Comparison of ENCODE assay signal across 10 cellular contexts in genomic region chr4:86544313-86544966, GRCh38. TPM values are rescaled to one million over a fixed set of nuclear protein-coding genes. Genes with fewer than 3 reads are reported as not detected.
DNase-seq lines count a peak whose midpoint lies in the region; ATAC-seq and TF ChIP-seq lines count a peak whose summit lies in the region.
"Had no signal": no experiment of that assay in that cellular context is flagged by ENCODE, and none has a peak within 500 bp of the region (broad histone marks: within the 10 kb centered on the region; RNA-seq: fewer than 3 reads in every experiment).

No MANE protein-coding gene starts in this region.

- H3K4me3 Mint-ChIP-seq in activated CD4-positive, alpha-beta T cell treated with anti-CD3 and anti-CD28 coated beads, Interleukin-2, amount 10 ng/mL, durations not matched to agents 7 days and 5 days = peak overlapping the region; percentile 32
- H3K4me3 Mint-ChIP-seq in nephron = no peak overlapping the region
- H3K4me3 Mint-ChIP-seq: dendritic cell treated with granulocyte-macrophage colony-stimulating factor and Interleukin-4, amounts not matched to agents 40 ng/mL and 50 ng/mL, for 4 days had no signal

- no peak overlapping the region for H3K27ac ChIP-seq in brain microvascular endothelial cell

- TF ChIP-seq CTCF in nephron (IDR thresholded peaks at IDR 0.05; ENCODE audit: unreplicated experiment in 3 of 3) (no peak), brain microvascular endothelial cell (IDR thresholded peaks at IDR 0.05; ENCODE audit: low read depth, low read length, missing control alignments) (no peak)

- CTCF ChIA-PET in activated CD4-positive, alpha-beta T cell treated with anti-CD3 and anti-CD28 coated beads, Interleukin-2, amount 10 ng/mL, durations not matched to agents 7 days and 5 days (lab: Charles Lee) = interaction anchor here (0.7 kb wide), 1 partner anchor 407 kb away, joined by 4 read pairs; no protein-coding TSS in a partner anchor

- peak overlapping the region; percentile 91 for H3K27ac Mint-ChIP-seq in activated CD4-positive, alpha-beta T cell treated with anti-CD3 and anti-CD28 coated beads, Interleukin-2, amount 10 ng/mL, durations not matched to agents 7 days and 5 days
- H3K27ac Mint-ChIP-seq in nephron = peak overlapping the region; percentile 74 to 91 (median 80)
- H3K27ac Mint-ChIP-seq: dendritic cell treated with granulocyte-macrophage colony-stimulating factor and Interleukin-4, amounts not matched to agents 40 ng/mL and 50 ng/mL, for 4 days had no signal

- ATAC-seq in GM21723 (IDR thresholded peaks at IDR 0.05; ENCODE audit: unreplicated experiment) = peak; percentile 92
- ATAC-seq in HG03460 (IDR thresholded peaks at IDR 0.05; ENCODE audit: unreplicated experiment) = peak; percentile 80
- ATAC-seq: HCT116 had no signal

- H3K36me3 Mint-ChIP-seq in activated CD4-positive, alpha-beta T cell treated with anti-CD3 and anti-CD28 coated beads, Interleukin-2, amount 10 ng/mL, durations not matched to agents 7 days and 5 days (ENCODE audit: low read depth) = no peaks in the 10 kb centered on the region
- peaks cover 23% of the 10 kb centered on the region for H3K36me3 Mint-ChIP-seq in nephron (ENCODE audit: low read depth)

- no peaks in the 10 kb centered on the region for H3K36me3 ChIP-seq in brain microvascular endothelial cell (replicated peaks)

- no peak overlapping the region for H3K4me3 ChIP-seq in brain microvascular endothelial cell (ENCODE audit: low read depth, low read length)

- POLR2A ChIA-PET in activated CD4-positive, alpha-beta T cell treated with anti-CD3 and anti-CD28 coated beads, Interleukin-2, amount 10 ng/mL, durations not matched to agents 7 days and 5 days (lab: Charles Lee) = no interaction called here

- H3K27me3 Mint-ChIP-seq in activated CD4-positive, alpha-beta T cell treated with anti-CD3 and anti-CD28 coated beads, Interleukin-2, amount 10 ng/mL, durations not matched to agents 7 days and 5 days = no peaks in the 10 kb centered on the region
- no peaks in the 10 kb centered on the region for H3K27me3 Mint-ChIP-seq in nephron (ENCODE audit: low read depth)

- DNase-seq in activated CD4-positive, alpha-beta T cell treated with anti-CD3 and anti-CD28 coated beads, Interleukin-2, amount 10 ng/mL, durations not matched to agents 7 days and 5 days = peak; percentile 42
- DNase-seq in activated CD4-positive, alpha-beta T cell treated with anti-CD3 and anti-CD28 coated beads, Interleukin-2, amount 50 U/mL, for 4 hours = no peak
- DNase-seq in NCI-H1930 (lab: John Stamatoyannopoulos, UW) (no peak), brain microvascular endothelial cell (no peak), midbrain (lab: John Stamatoyannopoulos, UW) (no peak)

- peaks cover 5% of the 10 kb centered on the region for H3K9me3 Mint-ChIP-seq in activated CD4-positive, alpha-beta T cell treated with anti-CD3 and anti-CD28 coated beads, Interleukin-2, amount 10 ng/mL, durations not matched to agents 7 days and 5 days
- peaks cover 3% of the 10 kb centered on the region for H3K9me3 Mint-ChIP-seq in nephron

- no peaks in the 10 kb centered on the region for H3K27me3 ChIP-seq in brain microvascular endothelial cell (replicated peaks)

- in situ Hi-C loops in brain microvascular endothelial cell (cut with HindIII; ENCODE audit: low pct_ligation_motif_present, low sequenced_read_pairs) = no loop called here

- H3K4me1 Mint-ChIP-seq in activated CD4-positive, alpha-beta T cell treated with anti-CD3 and anti-CD28 coated beads, Interleukin-2, amount 10 ng/mL, durations not matched to agents 7 days and 5 days = peaks cover 34% of the 10 kb centered on the region
- H3K4me1 Mint-ChIP-seq in nephron = peaks cover 26% of the 10 kb centered on the region

RNA-seq across cellular contexts. Expression of gene PTPN13, which starts 49.7 kb away (rescaled TPM):
- total RNA-seq in activated CD4-positive, alpha-beta T cell treated with anti-CD3 and anti-CD28 coated beads, Interleukin-2, amount 10 ng/mL, durations not matched to agents 7 days and 5 days = 1 to 10 TPM; 2.0 to 2.6 TPM
